29 cellular contexts compared by ENCODE assay signal in genomic region chr1:41647202-41648135, GRCh38.
A peak's percentile ranks its signal among the peaks of the same experiment; 100 is the strongest.
DNase-seq lines count a peak whose midpoint lies in the region; ATAC-seq and TF ChIP-seq lines count a peak whose summit lies in the region.
"Had no signal": no experiment of that assay in that cellular context is flagged by ENCODE, and none has a peak within 500 bp of the region (broad histone marks: within the 10 kb centered on the region; RNA-seq: fewer than 3 reads in every experiment).

No MANE protein-coding gene starts in this region.

- ATAC-seq in stimulated activated naive CD8-positive, alpha-beta T cell treated with anti-CD3 and anti-CD28 coated beads, Interleukin-15, Interleukin-2, amounts not matched to agents 100 U/mL and 50 U/mL, for 24 hours: no peak
- no peak for ATAC-seq in HG03439 (IDR thresholded peaks at IDR 0.05; ENCODE audit: unreplicated experiment)
- ATAC-seq: naive thymus-derived CD8-positive, alpha-beta T cell; right lobe of liver; T-cell; upper lobe of right lung had no signal

- H3K36me3 ChIP-seq in endodermal cell (ENCODE audit: control insufficient read depth, insufficient read depth, low read length): no peaks in the 10 kb centered on the region
- H3K36me3 ChIP-seq: brain microvascular endothelial cell, right lobe of liver, spleen, upper lobe of right lung had no signal

- H3K36me3 Mint-ChIP-seq in T-helper 1 cell treated with Interleukin-12 subunit alpha and Interleukin-12 subunit beta and Interleukin-4 antibody, amounts not matched to agents 30 μg/mL and 1 μg/mL, for 36 hours (ENCODE audit: low read depth): peaks cover 25% of the 10 kb centered on the region
- H3K36me3 Mint-ChIP-seq in stimulated activated naive CD8-positive, alpha-beta T cell treated with anti-CD3 and anti-CD28 coated beads, Interleukin-15, Interleukin-2, amounts not matched to agents 100 ng/mL and 50 ng/mL, for 24 hours (ENCODE audit: low read depth): peaks cover 54% of the 10 kb centered on the region
- no peaks in the 10 kb centered on the region for H3K36me3 Mint-ChIP-seq in endodermal cell (ENCODE audit: low read depth)
- H3K36me3 Mint-ChIP-seq: T-cell had no signal

- H3K9ac ChIP-seq in endodermal cell (ENCODE audit: extremely low read depth, low read length, poor library complexity, severe bottlenecking): no peak overlapping the region
- H3K9ac ChIP-seq: KMS-11 had no signal

- H3K4me3 ChIP-seq in endodermal cell (ENCODE audit: low read length): no peak overlapping the region
- H3K4me3 ChIP-seq: lung, right lobe of liver, spleen, upper lobe of right lung had no signal

- DNase-seq in T-helper 1 cell (no peak), endodermal cell (peak; percentile 34), OCI-M1 (lab: John Stamatoyannopoulos, UW) (no peak)
- DNase-seq in stimulated activated naive CD8-positive, alpha-beta T cell treated with anti-CD3 and anti-CD28 coated beads, Interleukin-15, Interleukin-2, amounts not matched to agents 100 U/mL and 50 U/mL, for 24 hours: no peak
- DNase-seq in stimulated activated naive CD4-positive, alpha-beta T cell treated with Interleukin-2 at 50 U/mL for 16 hours (lab: John Stamatoyannopoulos, UW): no peak
- DNase-seq: activated CD4-positive, CD25-positive, alpha-beta regulatory T cell; activated naive CD4-positive, alpha-beta T cell treated with Interleukin-2 at 50 U/mL for 16 hours; brain microvascular endothelial cell; CD4-positive, alpha-beta T cell; foreskin melanocyte; kidney glomerular epithelial cell; MM.1S; naive thymus-derived CD8-positive, alpha-beta T cell; NCI-H1105 treated with DMSO at 0.1 percent for 48 hours; NCI-H187 treated with DMSO at 0.1 percent for 48 hours; NCI-H2171; right lobe of liver; spleen; substantia nigra; T-cell; upper lobe of right lung had no signal

- no peak for TF ChIP-seq CTCF in endodermal cell (conservative IDR thresholded peaks at IDR 0.05)

- H3K27ac Mint-ChIP-seq in T-helper 1 cell treated with Interleukin-12 subunit alpha and Interleukin-12 subunit beta and Interleukin-4 antibody, amounts not matched to agents 30 μg/mL and 1 μg/mL, for 36 hours: peak overlapping the region; percentile 3
- peak overlapping the region; percentile 47 for H3K27ac Mint-ChIP-seq in stimulated activated naive CD8-positive, alpha-beta T cell treated with anti-CD3 and anti-CD28 coated beads, Interleukin-15, Interleukin-2, amounts not matched to agents 100 ng/mL and 50 ng/mL, for 24 hours
- no peak overlapping the region for H3K27ac Mint-ChIP-seq in endodermal cell
- H3K27ac Mint-ChIP-seq: CD4-positive, alpha-beta T cell; progenitor cell of endocrine pancreas had no signal

- H3K9me3 ChIP-seq in endodermal cell (ENCODE audit: control insufficient read depth, low read length): no peaks in the 10 kb centered on the region
- H3K9me3 ChIP-seq: right lobe of liver, spleen, upper lobe of right lung had no signal

- H3K27me3 ChIP-seq in endodermal cell (ENCODE audit: control insufficient read depth, insufficient read depth, low read length, poor library complexity, severe bottlenecking): no peaks in the 10 kb centered on the region
- H3K27me3 ChIP-seq: brain microvascular endothelial cell, right lobe of liver, spleen, upper lobe of right lung had no signal

- H3K27me3 Mint-ChIP-seq in T-helper 1 cell treated with Interleukin-12 subunit alpha and Interleukin-12 subunit beta and Interleukin-4 antibody, amounts not matched to agents 30 μg/mL and 1 μg/mL, for 36 hours (ENCODE audit: low read depth): no peaks in the 10 kb centered on the region
- no peaks in the 10 kb centered on the region for H3K27me3 Mint-ChIP-seq in stimulated activated naive CD8-positive, alpha-beta T cell treated with anti-CD3 and anti-CD28 coated beads, Interleukin-15, Interleukin-2, amounts not matched to agents 100 ng/mL and 50 ng/mL, for 24 hours
- H3K27me3 Mint-ChIP-seq in endodermal cell (ENCODE audit: insufficient read depth): no peaks in the 10 kb centered on the region
- H3K27me3 Mint-ChIP-seq: CD4-positive, alpha-beta T cell; naive thymus-derived CD8-positive, alpha-beta T cell; T-cell had no signal

- 93 to 100% methylated on average over 1 to 5 of the region's 5 CpGs for WGBS in endodermal cell (ENCODE audit: insufficient coverage in 1 of 2, insufficient read length in 1 of 2), 2 experiments

- H3K4me1 ChIP-seq in endodermal cell (ENCODE audit: control insufficient read depth, insufficient read depth, low read length): no peaks in the 10 kb centered on the region
- H3K4me1 ChIP-seq: right lobe of liver had no signal

- no peaks in the 10 kb centered on the region for H3K9me3 Mint-ChIP-seq in T-helper 1 cell treated with Interleukin-12 subunit alpha and Interleukin-12 subunit beta and Interleukin-4 antibody, amounts not matched to agents 30 μg/mL and 1 μg/mL, for 36 hours
- no peaks in the 10 kb centered on the region for H3K9me3 Mint-ChIP-seq in stimulated activated naive CD8-positive, alpha-beta T cell treated with anti-CD3 and anti-CD28 coated beads, Interleukin-15, Interleukin-2, amounts not matched to agents 100 ng/mL and 50 ng/mL, for 24 hours
- no peaks in the 10 kb centered on the region for H3K9me3 Mint-ChIP-seq in endodermal cell
- H3K9me3 Mint-ChIP-seq: CD4-positive, alpha-beta T cell; naive thymus-derived CD8-positive, alpha-beta T cell; T-cell had no signal

- peaks cover 38% of the 10 kb centered on the region for H3K4me1 Mint-ChIP-seq in T-helper 1 cell treated with Interleukin-12 subunit alpha and Interleukin-12 subunit beta and Interleukin-4 antibody, amounts not matched to agents 30 μg/mL and 1 μg/mL, for 36 hours (ENCODE audit: low read depth)
- peaks cover 49% of the 10 kb centered on the region for H3K4me1 Mint-ChIP-seq in stimulated activated naive CD8-positive, alpha-beta T cell treated with anti-CD3 and anti-CD28 coated beads, Interleukin-15, Interleukin-2, amounts not matched to agents 100 ng/mL and 50 ng/mL, for 24 hours (ENCODE audit: low read depth)
- H3K4me1 Mint-ChIP-seq in endodermal cell: peaks cover 3% of the 10 kb centered on the region

- no peak overlapping the region for H3K4me3 Mint-ChIP-seq in T-helper 1 cell treated with Interleukin-12 subunit alpha and Interleukin-12 subunit beta and Interleukin-4 antibody, amounts not matched to agents 30 μg/mL and 1 μg/mL, for 36 hours
- no peak overlapping the region for H3K4me3 Mint-ChIP-seq in stimulated activated naive CD8-positive, alpha-beta T cell treated with anti-CD3 and anti-CD28 coated beads, Interleukin-15, Interleukin-2, amounts not matched to agents 100 ng/mL and 50 ng/mL, for 24 hours
- H3K4me3 Mint-ChIP-seq in endodermal cell: no peak overlapping the region
- H3K4me3 Mint-ChIP-seq: CD4-positive, alpha-beta T cell; naive thymus-derived CD8-positive, alpha-beta T cell; T-cell had no signal

- no peak overlapping the region for H3K27ac ChIP-seq in endodermal cell (ENCODE audit: low read depth, low read length)
- H3K27ac ChIP-seq: 22Rv1, brain microvascular endothelial cell, HL-60, KMS-11, right lobe of liver, spleen, upper lobe of right lung had no signal
